1 cellular context compared by ENCODE assay signal in the genomic region with DNA sequence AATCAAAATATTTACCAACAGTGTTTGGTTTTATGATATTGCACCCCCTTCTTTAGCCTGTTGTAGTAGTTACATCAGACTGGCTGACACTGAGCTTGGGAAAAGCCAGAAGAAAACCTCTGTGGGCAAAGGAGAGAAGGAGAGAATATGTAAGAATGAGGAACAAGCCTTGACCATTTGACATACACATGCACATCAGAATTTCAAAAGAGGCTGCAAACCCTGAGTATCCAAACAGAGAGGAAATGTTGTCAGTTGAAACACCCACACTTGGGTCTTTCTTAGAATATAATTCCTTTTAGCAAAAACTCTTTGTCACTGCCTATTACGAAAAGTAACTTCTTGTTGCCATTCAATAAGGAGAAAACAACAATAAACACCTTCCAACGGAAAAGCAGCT.
TF ChIP-seq lines count a peak whose summit lies in the region.

No MANE protein-coding gene starts in this region.

TF ChIP-seq in WTC11, 78 proteins besides CTCF, POLR2A, EP300 and RAD21 (continued from another document):
- TF ChIP-seq, protein P1, sequence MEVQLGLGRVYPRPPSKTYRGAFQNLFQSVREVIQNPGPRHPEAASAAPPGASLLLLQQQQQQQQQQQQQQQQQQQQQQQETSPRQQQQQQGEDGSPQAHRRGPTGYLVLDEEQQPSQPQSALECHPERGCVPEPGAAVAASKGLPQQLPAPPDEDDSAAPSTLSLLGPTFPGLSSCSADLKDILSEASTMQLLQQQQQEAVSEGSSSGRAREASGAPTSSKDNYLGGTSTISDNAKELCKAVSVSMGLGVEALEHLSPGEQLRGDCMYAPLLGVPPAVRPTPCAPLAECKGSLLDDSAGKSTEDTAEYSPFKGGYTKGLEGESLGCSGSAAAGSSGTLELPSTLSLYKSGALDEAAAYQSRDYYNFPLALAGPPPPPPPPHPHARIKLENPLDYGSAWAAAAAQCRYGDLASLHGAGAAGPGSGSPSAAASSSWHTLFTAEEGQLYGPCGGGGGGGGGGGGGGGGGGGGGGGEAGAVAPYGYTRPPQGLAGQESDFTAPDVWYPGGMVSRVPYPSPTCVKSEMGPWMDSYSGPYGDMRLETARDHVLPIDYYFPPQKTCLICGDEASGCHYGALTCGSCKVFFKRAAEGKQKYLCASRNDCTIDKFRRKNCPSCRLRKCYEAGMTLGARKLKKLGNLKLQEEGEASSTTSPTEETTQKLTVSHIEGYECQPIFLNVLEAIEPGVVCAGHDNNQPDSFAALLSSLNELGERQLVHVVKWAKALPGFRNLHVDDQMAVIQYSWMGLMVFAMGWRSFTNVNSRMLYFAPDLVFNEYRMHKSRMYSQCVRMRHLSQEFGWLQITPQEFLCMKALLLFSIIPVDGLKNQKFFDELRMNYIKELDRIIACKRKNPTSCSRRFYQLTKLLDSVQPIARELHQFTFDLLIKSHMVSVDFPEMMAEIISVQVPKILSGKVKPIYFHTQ (CRISPR knock-in tag; IDR thresholded peaks at IDR 0.05), result no peak
- TF ChIP-seq, protein P2, sequence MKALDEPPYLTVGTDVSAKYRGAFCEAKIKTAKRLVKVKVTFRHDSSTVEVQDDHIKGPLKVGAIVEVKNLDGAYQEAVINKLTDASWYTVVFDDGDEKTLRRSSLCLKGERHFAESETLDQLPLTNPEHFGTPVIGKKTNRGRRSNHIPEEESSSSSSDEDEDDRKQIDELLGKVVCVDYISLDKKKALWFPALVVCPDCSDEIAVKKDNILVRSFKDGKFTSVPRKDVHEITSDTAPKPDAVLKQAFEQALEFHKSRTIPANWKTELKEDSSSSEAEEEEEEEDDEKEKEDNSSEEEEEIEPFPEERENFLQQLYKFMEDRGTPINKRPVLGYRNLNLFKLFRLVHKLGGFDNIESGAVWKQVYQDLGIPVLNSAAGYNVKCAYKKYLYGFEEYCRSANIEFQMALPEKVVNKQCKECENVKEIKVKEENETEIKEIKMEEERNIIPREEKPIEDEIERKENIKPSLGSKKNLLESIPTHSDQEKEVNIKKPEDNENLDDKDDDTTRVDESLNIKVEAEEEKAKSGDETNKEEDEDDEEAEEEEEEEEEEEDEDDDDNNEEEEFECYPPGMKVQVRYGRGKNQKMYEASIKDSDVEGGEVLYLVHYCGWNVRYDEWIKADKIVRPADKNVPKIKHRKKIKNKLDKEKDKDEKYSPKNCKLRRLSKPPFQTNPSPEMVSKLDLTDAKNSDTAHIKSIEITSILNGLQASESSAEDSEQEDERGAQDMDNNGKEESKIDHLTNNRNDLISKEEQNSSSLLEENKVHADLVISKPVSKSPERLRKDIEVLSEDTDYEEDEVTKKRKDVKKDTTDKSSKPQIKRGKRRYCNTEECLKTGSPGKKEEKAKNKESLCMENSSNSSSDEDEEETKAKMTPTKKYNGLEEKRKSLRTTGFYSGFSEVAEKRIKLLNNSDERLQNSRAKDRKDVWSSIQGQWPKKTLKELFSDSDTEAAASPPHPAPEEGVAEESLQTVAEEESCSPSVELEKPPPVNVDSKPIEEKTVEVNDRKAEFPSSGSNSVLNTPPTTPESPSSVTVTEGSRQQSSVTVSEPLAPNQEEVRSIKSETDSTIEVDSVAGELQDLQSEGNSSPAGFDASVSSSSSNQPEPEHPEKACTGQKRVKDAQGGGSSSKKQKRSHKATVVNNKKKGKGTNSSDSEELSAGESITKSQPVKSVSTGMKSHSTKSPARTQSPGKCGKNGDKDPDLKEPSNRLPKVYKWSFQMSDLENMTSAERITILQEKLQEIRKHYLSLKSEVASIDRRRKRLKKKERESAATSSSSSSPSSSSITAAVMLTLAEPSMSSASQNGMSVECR (CRISPR knock-in tag; IDR thresholded peaks at IDR 0.05; ENCODE audit: borderline replicate concordance), result no peak
- TF ChIP-seq ZNF671 (CRISPR knock-in tag; IDR thresholded peaks at IDR 0.05) (no peak), NFE2L1 (CRISPR knock-in tag; IDR thresholded peaks at IDR 0.05) (no peak), JAZF1 (CRISPR knock-in tag; IDR thresholded peaks at IDR 0.05) (no peak), OVOL2 (CRISPR knock-in tag; IDR thresholded peaks at IDR 0.05; ENCODE audit: borderline replicate concordance) (no peak), ESRRA (CRISPR knock-in tag; IDR thresholded peaks at IDR 0.05; ENCODE audit: borderline replicate concordance) (no peak), IRF2 (CRISPR knock-in tag; IDR thresholded peaks at IDR 0.05; ENCODE audit: borderline replicate concordance, low read depth) (no peak), NFYB (CRISPR knock-in tag; conservative IDR thresholded peaks at IDR 0.05; ENCODE audit: low read depth) (no peak), HMGA2 (CRISPR knock-in tag; IDR thresholded peaks at IDR 0.05) (no peak)
- TF ChIP-seq, protein P3, sequence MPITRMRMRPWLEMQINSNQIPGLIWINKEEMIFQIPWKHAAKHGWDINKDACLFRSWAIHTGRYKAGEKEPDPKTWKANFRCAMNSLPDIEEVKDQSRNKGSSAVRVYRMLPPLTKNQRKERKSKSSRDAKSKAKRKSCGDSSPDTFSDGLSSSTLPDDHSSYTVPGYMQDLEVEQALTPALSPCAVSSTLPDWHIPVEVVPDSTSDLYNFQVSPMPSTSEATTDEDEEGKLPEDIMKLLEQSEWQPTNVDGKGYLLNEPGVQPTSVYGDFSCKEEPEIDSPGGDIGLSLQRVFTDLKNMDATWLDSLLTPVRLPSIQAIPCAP (CRISPR knock-in tag; IDR thresholded peaks at IDR 0.05), result no peak
- TF ChIP-seq, protein P4, sequence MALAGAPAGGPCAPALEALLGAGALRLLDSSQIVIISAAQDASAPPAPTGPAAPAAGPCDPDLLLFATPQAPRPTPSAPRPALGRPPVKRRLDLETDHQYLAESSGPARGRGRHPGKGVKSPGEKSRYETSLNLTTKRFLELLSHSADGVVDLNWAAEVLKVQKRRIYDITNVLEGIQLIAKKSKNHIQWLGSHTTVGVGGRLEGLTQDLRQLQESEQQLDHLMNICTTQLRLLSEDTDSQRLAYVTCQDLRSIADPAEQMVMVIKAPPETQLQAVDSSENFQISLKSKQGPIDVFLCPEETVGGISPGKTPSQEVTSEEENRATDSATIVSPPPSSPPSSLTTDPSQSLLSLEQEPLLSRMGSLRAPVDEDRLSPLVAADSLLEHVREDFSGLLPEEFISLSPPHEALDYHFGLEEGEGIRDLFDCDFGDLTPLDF (CRISPR knock-in tag; IDR thresholded peaks at IDR 0.05), result no peak
- TF ChIP-seq, protein P5, sequence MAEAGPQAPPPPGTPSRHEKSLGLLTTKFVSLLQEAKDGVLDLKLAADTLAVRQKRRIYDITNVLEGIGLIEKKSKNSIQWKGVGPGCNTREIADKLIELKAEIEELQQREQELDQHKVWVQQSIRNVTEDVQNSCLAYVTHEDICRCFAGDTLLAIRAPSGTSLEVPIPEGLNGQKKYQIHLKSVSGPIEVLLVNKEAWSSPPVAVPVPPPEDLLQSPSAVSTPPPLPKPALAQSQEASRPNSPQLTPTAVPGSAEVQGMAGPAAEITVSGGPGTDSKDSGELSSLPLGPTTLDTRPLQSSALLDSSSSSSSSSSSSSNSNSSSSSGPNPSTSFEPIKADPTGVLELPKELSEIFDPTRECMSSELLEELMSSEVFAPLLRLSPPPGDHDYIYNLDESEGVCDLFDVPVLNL (CRISPR knock-in tag; IDR thresholded peaks at IDR 0.05; ENCODE audit: borderline replicate concordance, low read depth), result no peak
- TF ChIP-seq, protein P6, sequence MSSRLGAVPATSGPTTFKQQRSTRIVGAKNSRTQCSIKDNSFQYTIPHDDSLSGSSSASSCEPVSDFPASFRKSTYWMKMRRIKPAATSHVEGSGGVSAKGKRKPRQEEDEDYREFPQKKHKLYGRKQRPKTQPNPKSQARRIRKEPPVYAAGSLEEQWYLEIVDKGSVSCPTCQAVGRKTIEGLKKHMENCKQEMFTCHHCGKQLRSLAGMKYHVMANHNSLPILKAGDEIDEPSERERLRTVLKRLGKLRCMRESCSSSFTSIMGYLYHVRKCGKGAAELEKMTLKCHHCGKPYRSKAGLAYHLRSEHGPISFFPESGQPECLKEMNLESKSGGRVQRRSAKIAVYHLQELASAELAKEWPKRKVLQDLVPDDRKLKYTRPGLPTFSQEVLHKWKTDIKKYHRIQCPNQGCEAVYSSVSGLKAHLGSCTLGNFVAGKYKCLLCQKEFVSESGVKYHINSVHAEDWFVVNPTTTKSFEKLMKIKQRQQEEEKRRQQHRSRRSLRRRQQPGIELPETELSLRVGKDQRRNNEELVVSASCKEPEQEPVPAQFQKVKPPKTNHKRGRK (CRISPR knock-in tag; IDR thresholded peaks at IDR 0.05; ENCODE audit: borderline replicate concordance), result no peak
- TF ChIP-seq, protein P7, sequence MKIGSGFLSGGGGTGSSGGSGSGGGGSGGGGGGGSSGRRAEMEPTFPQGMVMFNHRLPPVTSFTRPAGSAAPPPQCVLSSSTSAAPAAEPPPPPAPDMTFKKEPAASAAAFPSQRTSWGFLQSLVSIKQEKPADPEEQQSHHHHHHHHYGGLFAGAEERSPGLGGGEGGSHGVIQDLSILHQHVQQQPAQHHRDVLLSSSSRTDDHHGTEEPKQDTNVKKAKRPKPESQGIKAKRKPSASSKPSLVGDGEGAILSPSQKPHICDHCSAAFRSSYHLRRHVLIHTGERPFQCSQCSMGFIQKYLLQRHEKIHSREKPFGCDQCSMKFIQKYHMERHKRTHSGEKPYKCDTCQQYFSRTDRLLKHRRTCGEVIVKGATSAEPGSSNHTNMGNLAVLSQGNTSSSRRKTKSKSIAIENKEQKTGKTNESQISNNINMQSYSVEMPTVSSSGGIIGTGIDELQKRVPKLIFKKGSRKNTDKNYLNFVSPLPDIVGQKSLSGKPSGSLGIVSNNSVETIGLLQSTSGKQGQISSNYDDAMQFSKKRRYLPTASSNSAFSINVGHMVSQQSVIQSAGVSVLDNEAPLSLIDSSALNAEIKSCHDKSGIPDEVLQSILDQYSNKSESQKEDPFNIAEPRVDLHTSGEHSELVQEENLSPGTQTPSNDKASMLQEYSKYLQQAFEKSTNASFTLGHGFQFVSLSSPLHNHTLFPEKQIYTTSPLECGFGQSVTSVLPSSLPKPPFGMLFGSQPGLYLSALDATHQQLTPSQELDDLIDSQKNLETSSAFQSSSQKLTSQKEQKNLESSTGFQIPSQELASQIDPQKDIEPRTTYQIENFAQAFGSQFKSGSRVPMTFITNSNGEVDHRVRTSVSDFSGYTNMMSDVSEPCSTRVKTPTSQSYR (CRISPR knock-in tag; IDR thresholded peaks at IDR 0.05), result no peak
TF ChIP-seq in WTC11: peak in this region for 0.
